10 cellular contexts compared by ENCODE assay signal in the genomic region with DNA sequence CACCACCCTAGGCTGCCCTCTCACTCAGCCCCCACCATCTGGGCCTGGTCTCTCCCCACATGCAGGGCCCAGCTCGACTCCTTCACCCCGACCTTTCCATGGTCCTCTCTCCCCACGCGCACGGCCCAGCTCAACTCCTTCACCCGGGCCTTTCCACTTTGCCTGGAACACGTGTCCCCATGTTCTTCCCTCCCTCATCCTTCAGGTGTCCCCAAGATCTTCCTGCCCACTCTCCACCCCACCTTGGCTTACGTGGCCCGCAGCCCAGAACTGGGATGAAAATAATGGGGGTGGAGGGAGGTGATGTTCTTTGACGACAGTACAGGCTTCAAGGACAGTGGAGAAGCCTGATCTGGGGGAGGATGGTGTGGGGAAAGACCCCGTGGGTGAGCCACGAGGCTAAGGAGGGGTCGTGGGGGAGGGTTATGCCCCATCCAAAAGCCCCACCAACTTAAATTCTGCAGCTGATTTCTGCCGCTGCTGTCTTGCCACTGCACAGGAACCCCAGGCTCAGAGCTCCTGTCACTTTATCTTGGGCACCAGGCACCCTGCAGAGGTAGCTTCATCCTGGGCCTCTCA. TPM values are rescaled to one million over a fixed set of nuclear protein-coding genes. Genes with fewer than 3 reads are reported as not detected.
DNase-seq lines count a peak whose midpoint lies in the region; ATAC-seq and TF ChIP-seq lines count a peak whose summit lies in the region.
"Had no signal": no experiment of that assay in that cellular context is flagged by ENCODE, and none has a peak within 500 bp of the region (broad histone marks: within the 10 kb centered on the region; RNA-seq: fewer than 3 reads in every experiment).

No MANE protein-coding gene starts in this region.

- no peaks in the 10 kb centered on the region for H4K20me1 ChIP-seq in hepatocyte (ENCODE audit: insufficient read depth, poor library complexity, severe bottlenecking)

- H2AFZ ChIP-seq in hepatocyte = no peak overlapping the region

- WGBS in hepatocyte (ENCODE audit: low lambda C conversion rate, missing lambda C conversion rate) = 86% methylated on average over 14 of the region's 14 CpGs

- H3K36me3 Mint-ChIP-seq in activated naive CD4-positive, alpha-beta T cell treated with anti-CD3 and anti-CD28 coated beads for 36 hours (ENCODE audit: low read depth) = no peaks in the 10 kb centered on the region
- H3K36me3 Mint-ChIP-seq in T-cell = no peaks in the 10 kb centered on the region

- no peaks in the 10 kb centered on the region for H3K27me3 ChIP-seq in hepatocyte

- H3K4me3 Mint-ChIP-seq in activated naive CD4-positive, alpha-beta T cell treated with anti-CD3 and anti-CD28 coated beads for 36 hours = peak overlapping the region; percentile 38
- H3K4me3 Mint-ChIP-seq in T-cell = peak overlapping the region; percentile 50 to 66 (median 63)
- peak overlapping the region; percentile 67 to 83 for H3K4me3 Mint-ChIP-seq in stimulated activated naive CD8-positive, alpha-beta T cell treated with anti-CD3 and anti-CD28 coated beads, Interleukin-15, amount 100 ng/mL, for 72 hours

- H3K4me2 ChIP-seq in hepatocyte = no peak overlapping the region

- no peaks in the 10 kb centered on the region for H3K9me3 ChIP-seq in hepatocyte (ENCODE audit: low read depth)
- H3K9me3 ChIP-seq: prostate gland had no signal

- ATAC-seq in T-cell (replicated peaks in 1 of 4) (no peak), esophagus mucosa (no peak)
- ATAC-seq in stimulated activated naive CD8-positive, alpha-beta T cell treated with anti-CD3 and anti-CD28 coated beads, Interleukin-15, amount 100 ng/mL, for 72 hours = peak; percentile 3

- no peaks in the 10 kb centered on the region for H3K9me2 ChIP-seq in hepatocyte (replicated peaks; ENCODE audit: insufficient read depth)

- no peaks in the 10 kb centered on the region for H3K9me3 Mint-ChIP-seq in activated naive CD4-positive, alpha-beta T cell treated with anti-CD3 and anti-CD28 coated beads for 36 hours
- no peaks in the 10 kb centered on the region for H3K9me3 Mint-ChIP-seq in T-cell
- H3K9me3 Mint-ChIP-seq in stimulated activated naive CD8-positive, alpha-beta T cell treated with anti-CD3 and anti-CD28 coated beads, Interleukin-15, amount 100 ng/mL, for 72 hours = no peaks in the 10 kb centered on the region

- no peaks in the 10 kb centered on the region for H3K79me2 ChIP-seq in hepatocyte

- no peaks in the 10 kb centered on the region for H3K4me1 ChIP-seq in hepatocyte (ENCODE audit: insufficient read depth)
- H3K4me1 ChIP-seq: prostate gland had no signal

- H3K4me1 Mint-ChIP-seq in activated naive CD4-positive, alpha-beta T cell treated with anti-CD3 and anti-CD28 coated beads for 36 hours (ENCODE audit: low read depth) = peaks cover 65% of the 10 kb centered on the region
- H3K4me1 Mint-ChIP-seq in T-cell = peaks cover 67 to 73% (median 71%) of the 10 kb centered on the region in 3 donors
- peaks cover 90% of the 10 kb centered on the region for H3K4me1 Mint-ChIP-seq in stimulated activated naive CD8-positive, alpha-beta T cell treated with anti-CD3 and anti-CD28 coated beads, Interleukin-15, amount 100 ng/mL, for 72 hours

- H3K36me3 ChIP-seq in hepatocyte (replicated peaks; ENCODE audit: insufficient read depth, low read depth) = no peaks in the 10 kb centered on the region
- H3K36me3 ChIP-seq: prostate gland had no signal

- no peak for DNase-seq in activated naive CD4-positive, alpha-beta T cell treated with anti-CD3 and anti-CD28 coated beads for 36 hours
- DNase-seq in activated naive CD4-positive, alpha-beta T cell (lab: John Stamatoyannopoulos, UW) = no peak
- DNase-seq in T-cell = no peak
- no peak for DNase-seq in hepatocyte (ENCODE audit: low spot score)
- no peak for DNase-seq in stimulated activated naive CD8-positive, alpha-beta T cell treated with anti-CD3 and anti-CD28 coated beads, Interleukin-15, amount 100 ng/mL, for 72 hours
- no peak for DNase-seq in NCI-H748 treated with DMSO at 0.1 percent for 48 hours (lab: John Stamatoyannopoulos, UW)
- no peak for DNase-seq in GM03348 (ENCODE audit: low spot score)
- DNase-seq: NCI-H1436 treated with DMSO at 0.1 percent for 48 hours had no signal

- intact Hi-C loops in activated naive CD4-positive, alpha-beta T cell treated with anti-CD3 and anti-CD28 coated beads for 36 hours (cut with micrococcal nuclease) = loop anchor here (1.0 to 5.0 kb wide), 3 partner anchors 8 to 238 kb away; no protein-coding TSS in a partner anchor

- peak overlapping the region; percentile 95 for H3K27ac Mint-ChIP-seq in activated naive CD4-positive, alpha-beta T cell treated with anti-CD3 and anti-CD28 coated beads for 36 hours
- peak overlapping the region; percentile 97 to 98 for H3K27ac Mint-ChIP-seq in T-cell
- peak overlapping the region; percentile 95 to 97 for H3K27ac Mint-ChIP-seq in stimulated activated naive CD8-positive, alpha-beta T cell treated with anti-CD3 and anti-CD28 coated beads, Interleukin-15, amount 100 ng/mL, for 72 hours

- TF ChIP-seq CTCF in hepatocyte (IDR thresholded peaks at IDR 0.05; ENCODE audit: poor library complexity) = no peak

- CTCF ChIA-PET in activated naive CD4-positive, alpha-beta T cell treated with anti-CD3 and anti-CD28 coated beads for 36 hours (lab: Charles Lee) = interaction anchor here (0.6 to 8.0 kb wide), 8 partner anchors 10 to 1044 kb away, joined by 3 to 141 read pairs (median 4); a partner anchor contains a TSS
- CTCF ChIA-PET in T-cell (lab: Charles Lee) = interaction anchor here (0.5 to 3.0 kb wide), 8 partner anchors 8 to 215 kb away, joined by 3 to 17 read pairs (median 4); no protein-coding TSS in a partner anchor

- H3K4me3 ChIP-seq in hepatocyte = no peak overlapping the region
- H3K4me3 ChIP-seq: prostate gland had no signal

- H3K27me3 Mint-ChIP-seq in activated naive CD4-positive, alpha-beta T cell treated with anti-CD3 and anti-CD28 coated beads for 36 hours (ENCODE audit: low read depth) = no peaks in the 10 kb centered on the region
- H3K27me3 Mint-ChIP-seq in T-cell = no peaks in the 10 kb centered on the region
- H3K27me3 Mint-ChIP-seq in stimulated activated naive CD8-positive, alpha-beta T cell treated with anti-CD3 and anti-CD28 coated beads, Interleukin-15, amount 100 ng/mL, for 72 hours = no peaks in the 10 kb centered on the region

- POLR2A ChIA-PET in T-cell (lab: Charles Lee) = no interaction called here

- peak overlapping the region; percentile 23 for H3K27ac ChIP-seq in hepatocyte
- H3K27ac ChIP-seq: prostate gland had no signal

RNA-seq across cellular contexts. Expression of a gene that starts 9.9 kb away (rescaled TPM):
- total RNA-seq in activated naive CD4-positive, alpha-beta T cell treated with anti-CD3 and anti-CD28 coated beads for 36 hours = 1 to 10 TPM; 6.3 to 7.0 TPM
- total RNA-seq in T-cell (10 to 100 TPM in 3 of 5 donors, 1 to 10 TPM in 2; 6.2 to 12.3 (median 10.2) TPM), hepatocyte (13.5 and 29.7 TPM in 2 replicates), esophagus mucosa (58.3 TPM)
- polyA plus RNA-seq in hepatocyte = 21.6 and 22.6 TPM in 2 replicates
